8 cellular contexts compared by ENCODE assay signal in genomic region chr7:29989257-29989995, GRCh38. TPM values are rescaled to one million over a fixed set of nuclear protein-coding genes. Genes with fewer than 3 reads are reported as not detected.
DNase-seq lines count a peak whose midpoint lies in the region; ATAC-seq and TF ChIP-seq lines count a peak whose summit lies in the region.

SCRN1 (minus strand) TSS chr7:29989801; CDS start chr7:29969067, 20,734 bp downstream.

- peaks cover 5% of the 10 kb centered on the region for H3K4me1 ChIP-seq in SJCRH30
- peaks cover 26% of the 10 kb centered on the region for H3K4me1 ChIP-seq in body of pancreas
- 0 out of 2 replicates have a peak, but pooled peaks cover 1% of the 10 kb centered on the region for H3K4me1 ChIP-seq in iPS DF 6.9 (ENCODE audit: control insufficient read depth, insufficient read depth, low read length)

- 0% methylated on average over 1 to 69 of the region's 79 CpGs for WGBS in body of pancreas, 2 donors
- no CpG with 5 or more reads among the region's 79 CpGs for WGBS in iPS DF 6.9 (ENCODE audit: insufficient coverage, insufficient read length)

- 0 out of 2 replicates have a peak, but pooled peaks cover 1% of the 10 kb centered on the region for H3K36me3 ChIP-seq in BJ (ENCODE audit: control insufficient read depth, insufficient read depth, low read length)
- H3K36me3 ChIP-seq in SJCRH30 = no peaks in the 10 kb centered on the region
- no peaks in the 10 kb centered on the region for H3K36me3 ChIP-seq in body of pancreas (replicated peaks in 1 of 2; ENCODE audit: insufficient read depth in 1 of 2, low read depth in 2 of 2)
- H3K36me3 ChIP-seq in iPS DF 6.9 (ENCODE audit: control insufficient read depth, insufficient read depth, low read length) = no peaks in the 10 kb centered on the region

- no peaks in the 10 kb centered on the region for H3K27me3 ChIP-seq in BJ (ENCODE audit: control insufficient read depth, insufficient read depth, low read length)
- H3K27me3 ChIP-seq in SJCRH30 = no peaks in the 10 kb centered on the region
- no peaks in the 10 kb centered on the region for H3K27me3 ChIP-seq in body of pancreas
- no peaks in the 10 kb centered on the region for H3K27me3 ChIP-seq in iPS DF 6.9 (ENCODE audit: control insufficient read depth, insufficient read depth, low read length)

- intact Hi-C loops in body of pancreas (cut with DNase I) = no loop called here

- H3K9me3 ChIP-seq in SJCRH30 (replicated peaks) (no peaks in the 10 kb centered on the region; the same call in 1 of the 2 replicates), body of pancreas (no peaks in the 10 kb centered on the region), iPS DF 6.9 (ENCODE audit: control insufficient read depth, insufficient read depth, low read length) (no peaks in the 10 kb centered on the region)

- peak within 1 kb of the TSS; percentile 96 for H3K27ac ChIP-seq in SJCRH30
- peak within 1 kb of the TSS; percentile 88 to 93 (median 92) for H3K27ac ChIP-seq in body of pancreas
- no peak within 1 kb of the TSS for H3K27ac ChIP-seq in iPS DF 6.9 (ENCODE audit: low read length)

- POLR2A ChIA-PET in BJ (lab: Charles Lee) = no interaction called here

- DNase-seq in BJ (ENCODE audit: low read depth) (no peak), SJCRH30 (peak; percentile 82 to 83), body of pancreas (peak; percentile 36 to 70 (median 50)), iPS DF 6.9 (ENCODE audit: low read depth, low spot score) (no peak), retina (peak; percentile 85)

- CTCF ChIA-PET in BJ (lab: Yijun Ruan, JAX) = interaction anchor here (1.1 kb wide), 1 partner anchor 11 kb away, joined by 3 read pairs; no protein-coding TSS in a partner anchor

- ATAC-seq in GM19035 (IDR thresholded peaks at IDR 0.05; ENCODE audit: unreplicated experiment) (peak; percentile 36), HG03354 (IDR thresholded peaks at IDR 0.05; ENCODE audit: poor library complexity, severe bottlenecking, unreplicated experiment) (peak; percentile 50), body of pancreas (peak; percentile 57), GM18861 (IDR thresholded peaks at IDR 0.05; ENCODE audit: unreplicated experiment) (no peak)

- no peak for TF ChIP-seq CTCF in BJ (IDR thresholded peaks at IDR 0.05; ENCODE audit: insufficient read depth, low read depth, low read length)
- peak in 2 of 7 experiments; percentile 20 to 23 for TF ChIP-seq CTCF in body of pancreas (IDR thresholded peaks at IDR 0.05)

- TF ChIP-seq POLR2A in body of pancreas (IDR thresholded peaks at IDR 0.05) = peak; percentile 46 to 65 (median 62)

- H3K4me3 ChIP-seq in BJ (ENCODE audit: low read depth, low read length) = peak within 1 kb of the TSS; percentile 96
- peak within 1 kb of the TSS; percentile 98 for H3K4me3 ChIP-seq in SJCRH30
- peak within 1 kb of the TSS; percentile 60 to 64 for H3K4me3 ChIP-seq in body of pancreas
- H3K4me3 ChIP-seq in iPS DF 6.9 (ENCODE audit: low read length) = peak within 1 kb of the TSS; percentile 99

RNA-seq across cellular contexts. Expression of gene SCRN1, which starts in this region (rescaled TPM):
- polyA plus RNA-seq in BJ (2011; rRNA removed) = 81.4 and 107 TPM in 2 replicates
- 68.8 and 91.8 TPM in 2 replicates for polyA minus RNA-seq in BJ (2011; rRNA and poly(A)+ RNA removed)
- total RNA-seq in SJCRH30 (2014; rRNA removed; shearing (Covaris generic)) = 162 and 171 TPM in 2 replicates
- total RNA-seq in body of pancreas = 10 to 100 TPM; 20.4 to 30.4 TPM

Comparison
In these comparisons a context has a peak if more than half of its experiments do, and no peak if none do; other contexts are left out.
1. DNase-seq: peak in SJCRH30 (2 of 2), body of pancreas (4 of 4) and retina (single experiment); none in BJ (single experiment) and iPS DF 6.9 (single experiment).
2. Peak in every context shown above with its lines, with median percentiles within 50 percentile points of each other: H3K4me3 ChIP-seq.